In genomic region chr11:83127309-83127636, GRCh38 we compare ENCODE assay signal across 21 cellular contexts. TPM values are rescaled to one million over a fixed set of nuclear protein-coding genes. Genes with fewer than 3 reads are reported as not detected.
A peak's percentile ranks its signal among the peaks of the same experiment; 100 is the strongest.
DNase-seq lines count a peak whose midpoint lies in the region; ATAC-seq and TF ChIP-seq lines count a peak whose summit lies in the region.
"Had no signal": no experiment of that assay in that cellular context is flagged by ENCODE, and none has a peak within 500 bp of the region (broad histone marks: within the 10 kb centered on the region; RNA-seq: fewer than 3 reads in every experiment).

No MANE protein-coding gene starts in this region.

- no peaks in the 10 kb centered on the region for H3K4me1 ChIP-seq in prostate gland (replicated peaks)
- no peaks in the 10 kb centered on the region for H3K4me1 ChIP-seq in effector memory CD4-positive, alpha-beta T cell (ENCODE audit: control insufficient read depth, insufficient read depth, low read length, poor library complexity, severe bottlenecking)

- WGBS in prostate gland, result 79% methylated on average over 5 of the region's 5 CpGs

- POLR2A ChIA-PET in RWPE1 (lab: Yijun Ruan, JAX; ENCODE audit: low non-redundant PET), result no interaction called here

- no peak overlapping the region for H3K4me3 ChIP-seq in prostate gland
- H3K4me3 ChIP-seq in effector memory CD4-positive, alpha-beta T cell (ENCODE audit: insufficient read depth, low read depth, low read length, poor library complexity, severe bottlenecking), result no peak overlapping the region
- H3K4me3 ChIP-seq: K562 had no signal

- CTCF ChIA-PET in RWPE1 (lab: Yijun Ruan, JAX), result interaction anchor here (0.6 kb wide), 1 partner anchor 313 kb away, joined by 3 read pairs; no protein-coding TSS in a partner anchor

- DNase-seq in M059J (ENCODE audit: low read depth) (peak; percentile 11), prostate gland (ENCODE audit: low spot score) (no peak), RWPE1 (ENCODE audit: low spot score) (no peak), HK-2 (ENCODE audit: unreplicated experiment) (no peak), NCI-H1694 treated with DMSO at 0.1 percent for 48 hours (lab: John Stamatoyannopoulos, UW) (no peak)
- no peak for DNase-seq in effector memory CD4-positive, alpha-beta T cell
- DNase-seq: CD4-positive, CD25-positive, alpha-beta regulatory T cell; COR-L47; H7; HFFc6; MV-4-11; NCI-H187; NCI-H2227 treated with DMSO at 0.1 percent for 48 hours; NCI-H510A treated with DMSO at 0.1 percent for 48 hours; NCI-H774; RPMI8226; SIG-M5; T-helper 1 cell had no signal

- peak; percentile 21 for ATAC-seq in GM18505 (IDR thresholded peaks at IDR 0.05; ENCODE audit: unreplicated experiment)
- ATAC-seq in GM21528 (IDR thresholded peaks at IDR 0.05; ENCODE audit: low FRiP score, unreplicated experiment), result peak; percentile 8
- ATAC-seq: K562 had no signal

- peak overlapping the region; percentile 77 to 83 for H3K27ac ChIP-seq in prostate gland
- H3K27ac ChIP-seq in RWPE1, result no peak overlapping the region
- H3K27ac ChIP-seq in effector memory CD4-positive, alpha-beta T cell (ENCODE audit: insufficient read depth, low read length, poor library complexity, severe bottlenecking), result no peak overlapping the region

- intact Hi-C loops in prostate gland (cut with DNase I), result loop anchor here (5.0 kb wide), 1 partner anchor 55 kb away; the partner anchor contains the start of gene RAB30

- no peaks in the 10 kb centered on the region for H3K36me3 ChIP-seq in prostate gland
- H3K36me3 ChIP-seq in effector memory CD4-positive, alpha-beta T cell (ENCODE audit: control insufficient read depth, insufficient read depth, low read length), result no peaks in the 10 kb centered on the region

- no peak for TF ChIP-seq CTCF in prostate gland (IDR thresholded peaks at IDR 0.05)
- no peak for TF ChIP-seq CTCF in RWPE1 (conservative IDR thresholded peaks at IDR 0.05; ENCODE audit: low read depth)

- H3K27me3 ChIP-seq in prostate gland (replicated peaks; ENCODE audit: insufficient read depth), result no peaks in the 10 kb centered on the region
- H3K27me3 ChIP-seq in effector memory CD4-positive, alpha-beta T cell (replicated peaks; ENCODE audit: control insufficient read depth, insufficient read depth, low read length, poor library complexity, severe bottlenecking), result no peaks in the 10 kb centered on the region

- no peaks in the 10 kb centered on the region for H3K9me3 ChIP-seq in prostate gland
- H3K9me3 ChIP-seq in effector memory CD4-positive, alpha-beta T cell (ENCODE audit: control insufficient read depth, low read length), result no peaks in the 10 kb centered on the region

- TF ChIP-seq POLR2A in GM18505 (IDR thresholded peaks at IDR 0.05; ENCODE audit: borderline replicate concordance, extremely low read depth, insufficient read depth, insufficient read length) (no peak), prostate gland (IDR thresholded peaks at IDR 0.05) (no peak)

RNA-seq across cellular contexts. Expression of gene PCF11, which starts 29.7 kb away (rescaled TPM):
- 16.5 and 25.3 TPM in 2 replicates for total RNA-seq in M059J (2014; rRNA removed; shearing (Covaris generic))
- 10 to 100 TPM; 64.1 to 75.2 TPM for total RNA-seq in prostate gland

RNA-seq across cellular contexts. Expression of gene RAB30, which starts 55.6 kb away (rescaled TPM):
- total RNA-seq in M059J (2014; rRNA removed; shearing (Covaris generic)), result 9.4 and 12.2 TPM in 2 replicates
- 10 to 100 TPM; 13.3 to 15.9 TPM for total RNA-seq in prostate gland

Comparison
In these comparisons a context has a peak if more than half of its experiments do, and no peak if none do; other contexts are left out.
1. H3K27ac ChIP-seq: peak in prostate gland (2 of 2); none in RWPE1 (single experiment) and effector memory CD4-positive, alpha-beta T cell (single experiment).